In the genomic region with DNA sequence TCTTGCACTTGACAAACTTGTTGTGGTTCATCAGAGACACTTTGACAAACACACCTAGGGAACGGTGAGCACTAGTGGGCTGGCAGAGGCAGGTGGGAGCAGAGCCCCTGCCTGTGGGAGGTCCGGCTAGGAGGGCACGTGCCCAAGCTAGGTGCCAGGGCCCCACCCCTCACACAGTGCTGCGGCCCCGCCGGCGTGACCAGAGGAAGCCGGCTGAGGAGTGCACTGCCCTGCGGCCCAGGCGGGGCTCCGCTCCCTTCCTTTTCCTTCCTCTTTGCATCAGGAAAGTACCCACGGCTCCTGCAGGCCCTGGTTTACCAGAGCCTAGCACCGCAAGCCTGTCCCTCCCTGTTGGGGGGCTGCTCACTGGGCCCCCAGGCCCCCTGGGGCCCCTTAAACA, we compare ENCODE assay signal across 3 cellular contexts. TPM values are rescaled to one million over a fixed set of nuclear protein-coding genes. Genes with fewer than 3 reads are reported as not detected.
"Had no signal": no experiment of that assay in that cellular context is flagged by ENCODE, and none has a peak within 500 bp of the region (broad histone marks: within the 10 kb centered on the region; RNA-seq: fewer than 3 reads in every experiment).

No MANE protein-coding gene starts in this region.

RNA-seq across cellular contexts. Expression of a gene that starts 7.2 kb away (rescaled TPM):
- total RNA-seq: activated B cell treated with CpG ODN at 0.5 μM for 24 hours; activated CD4-positive, alpha-beta T cell treated with anti-CD3 and anti-CD28 coated beads, Interleukin-2, amount 10 ng/mL, durations not matched to agents 24 days and 14 days; activated T-cell treated with anti-CD3 and anti-CD28 coated beads, Interleukin-2, amount 50 U/mL, for 72 hours had no signal
